ENCODE assay signal across 19 cellular contexts in the genomic region with DNA sequence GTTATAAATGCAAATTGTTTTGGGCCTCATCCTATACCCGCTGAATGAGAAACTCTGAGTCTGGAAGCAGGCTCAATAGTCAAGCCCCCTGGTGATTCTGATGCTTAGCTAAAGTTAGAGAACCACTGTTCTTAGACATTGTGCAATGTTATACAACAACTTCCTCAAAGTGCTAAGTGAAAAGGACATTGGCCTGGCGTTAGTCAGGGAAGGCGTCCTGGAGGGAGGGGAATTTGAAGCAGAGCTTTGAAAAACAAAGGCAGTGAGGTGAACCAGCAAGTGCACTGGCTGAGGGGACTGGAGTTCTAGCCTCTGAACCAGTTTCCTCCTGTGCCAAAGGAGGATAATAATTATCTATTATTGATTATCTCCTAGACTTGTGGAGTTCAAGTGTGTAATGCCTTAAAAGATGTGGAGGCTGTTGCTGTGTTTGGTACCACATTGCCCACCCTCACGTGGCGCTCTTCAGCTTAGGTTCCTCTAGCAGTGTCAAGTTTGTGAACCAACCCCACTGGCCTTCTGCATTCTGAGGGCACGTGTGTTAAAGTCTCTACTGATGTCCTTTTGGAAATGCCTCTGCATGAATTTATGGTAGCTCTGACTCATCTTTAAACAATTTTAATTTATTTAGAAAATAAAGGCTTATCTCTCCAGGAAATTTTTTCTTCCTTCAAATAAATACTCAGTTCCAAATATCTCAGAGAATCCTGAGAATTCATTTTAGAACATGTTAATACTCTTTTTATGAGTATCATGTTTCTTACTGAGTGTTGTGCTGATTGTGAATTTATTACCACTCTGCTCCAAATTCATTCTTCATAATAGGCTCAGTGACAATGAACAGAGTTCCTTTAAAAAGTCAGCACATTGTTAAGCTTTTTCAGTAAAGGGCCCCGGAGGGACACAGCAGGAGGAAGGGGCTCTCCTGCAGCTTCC. TPM values are rescaled to one million over a fixed set of nuclear protein-coding genes. Genes with fewer than 3 reads are reported as not detected.
DNase-seq lines count a peak whose midpoint lies in the region; ATAC-seq, FAIRE-seq and TF ChIP-seq lines count a peak whose summit lies in the region.
"Had no signal": no experiment of that assay in that cellular context is flagged by ENCODE, and none has a peak within 500 bp of the region (broad histone marks: within the 10 kb centered on the region; RNA-seq: fewer than 3 reads in every experiment).

No MANE protein-coding gene starts in this region.

- DNase-seq in COLO829 (ENCODE audit: low spot score) (peak; percentile 77), NCI-H226 (peak; percentile 2), H1 (ENCODE audit: low read depth in 1 of 2, low spot score in 2 of 2) (peak in 1 of 2 experiments; percentile 39), mucosa of descending colon (no peak), NCI-H2029 treated with DMSO at 0.1 percent for 48 hours (lab: John Stamatoyannopoulos, UW) (no peak), NCI-H1092 treated with DMSO at 0.1 percent for 48 hours (lab: John Stamatoyannopoulos, UW) (no peak)
- no peak for DNase-seq in CD8-positive, alpha-beta T cell
- DNase-seq: activated CD4-positive, alpha-beta T cell treated with anti-CD3 and anti-CD28 coated beads for 36 hours; activated T-cell treated with anti-CD3 and anti-CD28 coated beads, Interleukin-2, amount 50 U/mL, for 4 hours; caudate nucleus; foreskin melanocyte; GOT3; NCI-H1694 treated with DMSO at 0.1 percent for 48 hours; NCI-H524; T-helper 2 cell; transverse colon had no signal

- no peak overlapping the region for H2BK20ac ChIP-seq in H1 (ENCODE audit: low read length)

- H3K79me2 ChIP-seq in H1 (ENCODE audit: control insufficient read depth in 1 of 2, insufficient read depth in 2 of 2, low read length in 2 of 2): no peaks in the 10 kb centered on the region

- no peak for TF ChIP-seq POLR2A in H1 (IDR thresholded peaks at IDR 0.05; ENCODE audit: control extremely low read depth in 1 of 2, low read depth in 2 of 2, low read length in 2 of 2)

- no peak overlapping the region for H2BK15ac ChIP-seq in H1 (ENCODE audit: low read length)

- H4K5ac ChIP-seq in H1 (ENCODE audit: insufficient read length, low read depth, low read length): no peak overlapping the region

- no peak overlapping the region for H2BK12ac ChIP-seq in H1 (ENCODE audit: low read depth, low read length)

- no peak overlapping the region for H3K9ac ChIP-seq in H1 (replicated peaks in 1 of 4; ENCODE audit: extremely low read depth in 1 of 4, low read depth in 3 of 4, low read length in 3 of 4)

- peaks cover 7% of the 10 kb centered on the region; the same call in 1 of the 2 replicates for H3K23me2 ChIP-seq in H1 (ENCODE audit: low read depth, low read length)

- no peak for TF ChIP-seq EP300 in H1 (IDR thresholded peaks at IDR 0.05; ENCODE audit: borderline replicate concordance in 1 of 2, low read depth in 2 of 2, low read length in 2 of 2)

- FAIRE-seq in H1 (lab: Jason Lieb, UNC): peak; percentile 72

- TF ChIP-seq RAD21 in H1 (IDR thresholded peaks at IDR 0.05 in 1 of 2, conservative IDR thresholded peaks at IDR 0.05 in 1 of 2; ENCODE audit: low read depth in 2 of 2, low read length in 2 of 2): no peak

- no peak overlapping the region for H3K14ac ChIP-seq in H1 (ENCODE audit: insufficient read length)

- H3K4me1 ChIP-seq in H1 (replicated peaks in 1 of 4; ENCODE audit: control insufficient read depth in 3 of 4, insufficient read depth in 4 of 4, low read length in 3 of 4): peaks cover 3 to 15% (median 6%) of the 10 kb centered on the region in 4 experiments; a peak in 6 of 7 replicates
- H3K4me1 ChIP-seq in mucosa of descending colon (ENCODE audit: low read depth): peaks cover 5% of the 10 kb centered on the region
- peaks cover 3% of the 10 kb centered on the region for H3K4me1 ChIP-seq in CD8-positive, alpha-beta T cell (ENCODE audit: insufficient read depth, low read length)

- no peak overlapping the region for H3K4ac ChIP-seq in H1 (replicated peaks; ENCODE audit: insufficient read length, low read depth, low read length)

- no peak overlapping the region for H3K56ac ChIP-seq in H1 (replicated peaks; ENCODE audit: insufficient read length, low read depth, low read length)

- H3K4me3 Mint-ChIP-seq in CD8-positive, alpha-beta T cell: no peak overlapping the region
- H3K4me3 Mint-ChIP-seq: activated CD4-positive, alpha-beta T cell treated with anti-CD3 and anti-CD28 coated beads for 36 hours; activated T-cell treated with anti-CD3 and anti-CD28 coated beads, Interleukin-2, amount 50 U/mL, for 4 hours; stimulated activated memory B cell treated with anti-CD40 and anti-IgM and Interleukin-4, amounts not matched to agents 10 μg/mL and 1 μg/mL and 100 μg/mL, for 72 hours had no signal

- peak overlapping the region in 1 of 2 experiments; percentile 28; a peak in 1 of 4 replicates for H3K4me2 ChIP-seq in H1 (ENCODE audit: insufficient read depth in 1 of 2, low read depth in 2 of 2, low read length in 2 of 2)

- intact Hi-C loops in mucosa of descending colon (cut with DNase I, micrococcal nuclease): no loop called here
- intact Hi-C loops in CD8-positive, alpha-beta T cell (cut with DNase I, micrococcal nuclease): no loop called here

- no peak overlapping the region for H4K91ac ChIP-seq in H1 (replicated peaks; ENCODE audit: insufficient read length, low read length)

- H2AK5ac ChIP-seq in H1 (ENCODE audit: low read depth, low read length): no peak overlapping the region

- no peaks in the 10 kb centered on the region for H3K9me3 Mint-ChIP-seq in CD8-positive, alpha-beta T cell
- H3K9me3 Mint-ChIP-seq: activated T-cell treated with anti-CD3 and anti-CD28 coated beads, Interleukin-2, amount 50 U/mL, for 4 hours; stimulated activated memory B cell treated with anti-CD40 and anti-IgM and Interleukin-4, amounts not matched to agents 10 μg/mL and 1 μg/mL and 100 μg/mL, for 72 hours had no signal

- H3K27ac ChIP-seq in H1 (ENCODE audit: low read depth, low read length): no peak overlapping the region
- H3K27ac ChIP-seq in CD8-positive, alpha-beta T cell (ENCODE audit: low read depth, low read length): no peak overlapping the region
- H3K27ac ChIP-seq: skin epidermis, transverse colon had no signal

- H3K9me3 ChIP-seq in H1 (ENCODE audit: insufficient read depth in 2 of 2, low read depth in 1 of 2, low read length in 1 of 2) (no peaks in the 10 kb centered on the region), mucosa of descending colon (no peaks in the 10 kb centered on the region)
- H3K9me3 ChIP-seq in CD8-positive, alpha-beta T cell (ENCODE audit: low read length): no peaks in the 10 kb centered on the region
- H3K9me3 ChIP-seq: transverse colon had no signal

- no peak overlapping the region for H2BK120ac ChIP-seq in H1 (replicated peaks; ENCODE audit: low read depth, low read length)

- WGBS in H1 (ENCODE audit: extremely low coverage in 1 of 2, insufficient coverage in 1 of 2, insufficient read length in 1 of 2, insufficient replicate concordance in 2 of 2, low coverage in 1 of 2, low lambda C conversion rate in 2 of 2, missing lambda C conversion rate in 1 of 2), 2 experiments: 34% methylated on average over 7 of the region's 7 CpGs; no CpG with 5 or more reads in 1 of the 2 experiments

- H3K36me3 Mint-ChIP-seq in CD8-positive, alpha-beta T cell: no peaks in the 10 kb centered on the region

- H3K79me1 ChIP-seq in H1 (ENCODE audit: low read depth, low read length): no peaks in the 10 kb centered on the region

- no peak overlapping the region for H4K8ac ChIP-seq in H1 (ENCODE audit: extremely low read depth, insufficient read depth, low read length)

- no peak overlapping the region for H3K27ac Mint-ChIP-seq in CD8-positive, alpha-beta T cell
- H3K27ac Mint-ChIP-seq: activated CD4-positive, alpha-beta T cell treated with anti-CD3 and anti-CD28 coated beads for 36 hours; stimulated activated memory B cell treated with anti-CD40 and anti-IgM and Interleukin-4, amounts not matched to agents 10 μg/mL and 1 μg/mL and 100 μg/mL, for 72 hours had no signal

- POLR2A ChIA-PET in H1 (lab: Charles Lee; ENCODE audit: partially characterized antibody): interaction anchor here (0.5 to 0.8 kb wide), 2 partner anchors 12 to 15 kb away, joined by 3 to 4 read pairs; no protein-coding TSS in a partner anchor
- POLR2A ChIA-PET in CD8-positive, alpha-beta T cell (lab: Charles Lee): no interaction called here

- CTCF ChIA-PET in H1 (lab: Charles Lee; ENCODE audit: partially characterized antibody): interaction anchor here (0.8 to 3.5 kb wide), 5 partner anchors 18 to 310 kb away, joined by 3 to 23 read pairs (median 4); no protein-coding TSS in a partner anchor
- CTCF ChIA-PET in CD8-positive, alpha-beta T cell (lab: Charles Lee): interaction anchor here (0.8 to 0.9 kb wide), 3 partner anchors 10 to 18 kb away, joined by 3 read pairs; no protein-coding TSS in a partner anchor

- no peaks in the 10 kb centered on the region for H4K20me1 ChIP-seq in H1 (replicated peaks in 1 of 2; ENCODE audit: control insufficient read depth in 1 of 2, insufficient read depth in 2 of 2, low read length in 2 of 2)

- no peak overlapping the region for H2AFZ ChIP-seq in H1 (ENCODE audit: low read length)

- H3K18ac ChIP-seq in H1 (ENCODE audit: extremely low read depth, low read length): no peak overlapping the region; the same call in 1 of the 2 replicates

- no peak overlapping the region for H3K23ac ChIP-seq in H1 (ENCODE audit: insufficient read length)

- TF ChIP-seq CTCF in H1 (IDR thresholded peaks at IDR 0.05; ENCODE audit: control extremely low read depth in 1 of 3, insufficient read depth in 1 of 3, low read depth in 1 of 3, low read length in 3 of 3) (no peak), mucosa of descending colon (IDR thresholded peaks at IDR 0.05) (no peak)
- no peak for TF ChIP-seq CTCF in CD8-positive, alpha-beta T cell (IDR thresholded peaks at IDR 0.05)

- H3K27me3 ChIP-seq in H1 (replicated peaks in 1 of 4; ENCODE audit: control insufficient read depth in 3 of 4, extremely low read depth in 1 of 4, insufficient read depth in 3 of 4, low read length in 3 of 4): peaks cover 18 to 37% (median 32%) of the 10 kb centered on the region in 4 experiments
- no peaks in the 10 kb centered on the region for H3K27me3 ChIP-seq in CD8-positive, alpha-beta T cell (ENCODE audit: insufficient read depth, low read length)

- H2BK5ac ChIP-seq in H1 (ENCODE audit: low read depth, low read length): no peak overlapping the region

- H3K4me1 Mint-ChIP-seq in CD8-positive, alpha-beta T cell (ENCODE audit: low read depth): peaks cover 8% of the 10 kb centered on the region

- peak; percentile 28 for ATAC-seq in mucosa of descending colon
- ATAC-seq in CD8-positive, alpha-beta T cell: no peak
- no peak for ATAC-seq in GM21576 (IDR thresholded peaks at IDR 0.05; ENCODE audit: unreplicated experiment)
- ATAC-seq: activated CD4-positive, alpha-beta T cell treated with anti-CD3 and anti-CD28 coated beads for 36 hours; activated T-cell treated with anti-CD3 and anti-CD28 coated beads, Interleukin-2, amount 50 U/mL, for 4 hours; stimulated activated memory B cell treated with anti-CD40 and anti-IgM and Interleukin-4, amounts not matched to agents 10 μg/mL and 1 μg/mL and 100 μg/mL, for 72 hours had no signal

- H3K36me3 ChIP-seq in H1 (ENCODE audit: control insufficient read depth in 2 of 4, insufficient read depth in 4 of 4, low read length in 3 of 4) (no peaks in the 10 kb centered on the region), mucosa of descending colon (ENCODE audit: low read depth) (no peaks in the 10 kb centered on the region)
- no peaks in the 10 kb centered on the region for H3K36me3 ChIP-seq in CD8-positive, alpha-beta T cell (ENCODE audit: insufficient read depth, low read length)
- H3K36me3 ChIP-seq: transverse colon had no signal

- peaks cover 48% of the 10 kb centered on the region for H3K27me3 Mint-ChIP-seq in CD8-positive, alpha-beta T cell (ENCODE audit: low read depth)
- H3K27me3 Mint-ChIP-seq: stimulated activated memory B cell treated with anti-CD40 and anti-IgM and Interleukin-4, amounts not matched to agents 10 μg/mL and 1 μg/mL and 100 μg/mL, for 72 hours had no signal

- H3K4me3 ChIP-seq in H1 (ENCODE audit: extremely low read depth in 1 of 4, insufficient read depth in 2 of 4, low read depth in 3 of 4, low read length in 4 of 4) (0 out of 8 replicates have a peak overlapping the region, but pooled peaks of 1 of the 4 experiments have one; percentile 0), mucosa of descending colon (no peak overlapping the region)
- H3K4me3 ChIP-seq in CD8-positive, alpha-beta T cell (ENCODE audit: low read depth, low read length): no peak overlapping the region
- H3K4me3 ChIP-seq: skin epidermis, transverse colon had no signal

RNA-seq across cellular contexts. Expression of a gene that starts 5.3 kb away (rescaled TPM):
- total RNA-seq in H1 (2021; fragmentation: NEBNext Ultra II Directional; extraction: Animal tissue kit (Norgen Biotek cat#: 25700)): 0.92 and 1.1 TPM in 2 replicates
- 1.2 and 1.6 TPM in 2 replicates for polyA plus RNA-seq in H1 (2011; rRNA removed)
- 1.2 TPM for polyA plus RNA-seq in H1 (2011; cell fraction: cytosol; rRNA removed)
- 2.3 TPM for polyA plus RNA-seq in H1 (2011; cell fraction: nucleus; rRNA removed)
- polyA plus RNA-seq in H1 (2012, experiment 1 of 2): 1.2 to 2.3 TPM (median 1.7 TPM) in 4 replicates
- polyA plus RNA-seq in H1 (2012, experiment 2 of 2): 1.9 TPM
- 1.4 TPM for polyA plus RNA-seq in H1 (2013, experiment 1 of 2)
- 1.3 TPM for polyA plus RNA-seq in H1 (2013, experiment 2 of 2)
- 1.1 and 1.9 TPM in 2 replicates for polyA minus RNA-seq in H1 (2011; rRNA and poly(A)+ RNA removed)
- polyA minus RNA-seq in H1 (2011; cell fraction: cytosol; rRNA and poly(A)+ RNA removed): 0.51 TPM
- polyA minus RNA-seq in H1 (2011; cell fraction: nucleus; rRNA and poly(A)+ RNA removed): 1.1 TPM
- total RNA-seq in mucosa of descending colon: 1 to 10 TPM; 2.4 to 7.5 (median 5.4) TPM
- total RNA-seq in CD8-positive, alpha-beta T cell: not detected
- total RNA-seq: activated T-cell treated with anti-CD3 and anti-CD28 coated beads, Interleukin-2, amount 50 U/mL, for 4 hours had no signal

Comparison
In these comparisons a context has a peak if more than half of its experiments do, and no peak if none do; other contexts are left out.
1. DNase-seq: peak in COLO829 (single experiment) and NCI-H226 (single experiment); none in mucosa of descending colon (0 of 3), NCI-H2029 treated with DMSO at 0.1 percent for 48 hours (single experiment), NCI-H1092 treated with DMSO at 0.1 percent for 48 hours (single experiment) and CD8-positive, alpha-beta T cell (0 of 7).